Comparison of ENCODE assay signal across 8 cellular contexts in genomic region chr12:57237952-57238853, GRCh38. TPM values are rescaled to one million over a fixed set of nuclear protein-coding genes. Genes with fewer than 3 reads are reported as not detected.
DNase-seq lines count a peak whose midpoint lies in the region; ATAC-seq and TF ChIP-seq lines count a peak whose summit lies in the region.

No MANE protein-coding gene starts in this region.

- peaks cover 2% of the 10 kb centered on the region for H3K79me2 ChIP-seq in trophoblast cell (ENCODE audit: control insufficient read depth, insufficient read depth, low read length, poor library complexity)

- no peak overlapping the region for H4K8ac ChIP-seq in trophoblast cell (ENCODE audit: low read depth, low read length)

- no peaks in the 10 kb centered on the region for H3K9me3 ChIP-seq in esophagus (ENCODE audit: control insufficient read depth in 2 of 2, insufficient read depth in 1 of 2, low read depth in 1 of 2, low read length in 1 of 2)
- peaks cover 10% of the 10 kb centered on the region for H3K9me3 ChIP-seq in trophoblast cell (ENCODE audit: insufficient read depth, low read depth, low read length)

- no peak overlapping the region for H3K18ac ChIP-seq in trophoblast cell (ENCODE audit: low read length)

- H3K9ac ChIP-seq in trophoblast cell (ENCODE audit: low read length), result no peak overlapping the region

- H2AK5ac ChIP-seq in trophoblast cell (ENCODE audit: low read length), result no peak overlapping the region

- peak overlapping the region; percentile 87 for H3K4me2 ChIP-seq in trophoblast cell (ENCODE audit: low read length)

- POLR2A ChIA-PET in RWPE1 (lab: Yijun Ruan, JAX; ENCODE audit: low non-redundant PET), result interaction anchor here (0.7 kb wide), 1 partner anchor 18 kb away, joined by 3 read pairs; no protein-coding TSS in a partner anchor

- no peak for ATAC-seq in HG02623 (IDR thresholded peaks at IDR 0.05; ENCODE audit: unreplicated experiment)

- peaks cover 0 to 12% of the 10 kb centered on the region in 2 donors for H3K36me3 ChIP-seq in esophagus (ENCODE audit: control insufficient read depth in 2 of 2, insufficient read depth in 2 of 2, low read length in 1 of 2)
- H3K36me3 ChIP-seq in trophoblast cell (ENCODE audit: control insufficient read depth in 1 of 2, insufficient read depth in 2 of 2, low read length in 2 of 2), result peaks cover 14 to 15% of the 10 kb centered on the region in 2 experiments

- peak; percentile 74 for DNase-seq in activated effector memory CD4-positive, alpha-beta T cell treated with anti-CD3 and anti-CD28 coated beads, Interleukin-2, amount 50 U/mL, for 16 hours
- DNase-seq in activated effector memory CD4-positive, alpha-beta T cell treated with Interleukin-2 at 50 U/mL for 16 hours, result no peak
- no peak for DNase-seq in RWPE1 (ENCODE audit: low spot score)
- DNase-seq in trophoblast cell, result no peak
- DNase-seq in AG08395 (ENCODE audit: low spot score), result no peak
- DNase-seq in stimulated activated CD4-positive, alpha-beta T cell treated with anti-CD3 and anti-CD28 coated beads, Interleukin-4, amount 100 ng/mL, for 4 hours, result no peak

- no peak overlapping the region for H2BK5ac ChIP-seq in trophoblast cell (ENCODE audit: low read depth, low read length, poor library complexity)

- H2BK120ac ChIP-seq in trophoblast cell (ENCODE audit: insufficient read depth, low read length, poor library complexity), result no peak overlapping the region

- peak overlapping the region; percentile 43 for H2AFZ ChIP-seq in trophoblast cell (ENCODE audit: insufficient read depth, low read length, poor library complexity)

- peak overlapping the region; percentile 18 for H4K91ac ChIP-seq in trophoblast cell (ENCODE audit: low read depth, low read length)

- H3K4me3 ChIP-seq in esophagus (ENCODE audit: low read depth in 1 of 2, low read length in 2 of 2) (peak overlapping the region; percentile 16 to 45), trophoblast cell (ENCODE audit: low read depth, low read length) (peak overlapping the region; percentile 66)

- H3K79me1 ChIP-seq in trophoblast cell (ENCODE audit: low read length), result peaks cover 2% of the 10 kb centered on the region

- H2BK12ac ChIP-seq in trophoblast cell (ENCODE audit: low read length), result no peak overlapping the region

- H4K12ac ChIP-seq in trophoblast cell (ENCODE audit: low read depth, low read length), result no peak overlapping the region

- H3K23ac ChIP-seq in trophoblast cell (ENCODE audit: low read length), result no peak overlapping the region

- no peak for TF ChIP-seq CTCF in RWPE1 (conservative IDR thresholded peaks at IDR 0.05; ENCODE audit: low read depth)

- CTCF ChIA-PET in RWPE1 (lab: Yijun Ruan, JAX), result interaction anchor here (0.6 to 6.5 kb wide), 11 partner anchors 8 to 488 kb away, joined by 3 to 147 read pairs (median 5); partner anchors contain the start of genes NXPH4 and SHMT2

- no peak overlapping the region for H3K14ac ChIP-seq in trophoblast cell (ENCODE audit: low read length)

- H3K27ac ChIP-seq in RWPE1 (peak overlapping the region; percentile 71), esophagus (ENCODE audit: low read depth in 2 of 2, low read length in 1 of 2) (no peak overlapping the region), trophoblast cell (ENCODE audit: low read depth, low read length) (no peak overlapping the region)

- 4 to 6% methylated on average over 59 to 62 of the region's 62 CpGs for WGBS in esophagus, 2 donors
- WGBS in trophoblast cell (ENCODE audit: extremely low coverage, insufficient coverage, insufficient read length), result no CpG with 5 or more reads among the region's 62 CpGs

- peaks cover 14 to 55% of the 10 kb centered on the region in 2 donors for H3K4me1 ChIP-seq in esophagus (ENCODE audit: control insufficient read depth in 2 of 2, insufficient read depth in 2 of 2, low read length in 1 of 2)
- peaks cover 20 to 32% of the 10 kb centered on the region in 2 experiments for H3K4me1 ChIP-seq in trophoblast cell (ENCODE audit: control insufficient read depth in 1 of 2, insufficient read depth in 2 of 2, low read length in 2 of 2)

- H3K4ac ChIP-seq in trophoblast cell (ENCODE audit: low read depth, low read length), result no peak overlapping the region

- H3K27me3 ChIP-seq in esophagus (ENCODE audit: control insufficient read depth in 1 of 2, insufficient read depth in 2 of 2, low read length in 2 of 2) (peaks cover 0 to 9% of the 10 kb centered on the region in 2 donors), trophoblast cell (ENCODE audit: insufficient read depth, low read length) (peaks cover 68% of the 10 kb centered on the region)

RNA-seq across cellular contexts. Expression of gene SHMT2, which starts 8.7 kb away (rescaled TPM):
- polyA plus RNA-seq in esophagus, result 10 to 100 TPM; 19.8 to 69.5 TPM
- polyA plus RNA-seq in trophoblast cell (2013), result 118 and 120 TPM in 2 replicates

RNA-seq across cellular contexts. Expression of gene STAC3, which starts 12.8 kb away (rescaled TPM):
- polyA plus RNA-seq in esophagus, result 1 to 10 TPM in 1 of 2 donors, under 1 TPM in 1; 0.96 to 1.4 TPM
- polyA plus RNA-seq in trophoblast cell (2013), result 0.71 and 0.78 TPM in 2 replicates

RNA-seq across cellular contexts. Expression of gene NXPH4, which starts 21.6 kb away (rescaled TPM):
- polyA plus RNA-seq in esophagus, result 1 to 10 TPM in 1 of 2 donors, under 1 TPM in 1; 0.73 to 1.3 TPM
- polyA plus RNA-seq in trophoblast cell (2013), result 0.85 and 0.86 TPM in 2 replicates
